In genomic region chr1:117008675-117009074, GRCh38 we compare ENCODE assay signal across 17 cellular contexts. TPM values are rescaled to one million over a fixed set of nuclear protein-coding genes. Genes with fewer than 3 reads are reported as not detected.
A peak's percentile ranks its signal among the peaks of the same experiment; 100 is the strongest.
DNase-seq lines count a peak whose midpoint lies in the region; ATAC-seq and TF ChIP-seq lines count a peak whose summit lies in the region.
"Had no signal": no experiment of that assay in that cellular context is flagged by ENCODE, and none has a peak within 500 bp of the region (broad histone marks: within the 10 kb centered on the region; RNA-seq: fewer than 3 reads in every experiment).

No MANE protein-coding gene starts in this region.

- H3K27ac ChIP-seq in brain microvascular endothelial cell: no peak overlapping the region
- H3K27ac ChIP-seq: ovary had no signal

- H3K9me3 Mint-ChIP-seq in stimulated activated naive CD8-positive, alpha-beta T cell treated with anti-CD3 and anti-CD28 coated beads, Interleukin-15, Interleukin-2, amounts not matched to agents 100 ng/mL and 50 ng/mL, for 24 hours: no peaks in the 10 kb centered on the region
- no peaks in the 10 kb centered on the region for H3K9me3 Mint-ChIP-seq in chondrocyte (ENCODE audit: low read depth)

- no peaks in the 10 kb centered on the region for H3K27me3 ChIP-seq in brain microvascular endothelial cell (replicated peaks)
- H3K27me3 ChIP-seq: MG63, ovary had no signal

- H3K36me3 Mint-ChIP-seq in stimulated activated naive CD8-positive, alpha-beta T cell treated with anti-CD3 and anti-CD28 coated beads, Interleukin-15, Interleukin-2, amounts not matched to agents 100 ng/mL and 50 ng/mL, for 24 hours (ENCODE audit: low read depth): no peaks in the 10 kb centered on the region
- H3K36me3 Mint-ChIP-seq in chondrocyte (ENCODE audit: low read depth): no peaks in the 10 kb centered on the region

- H3K4me3 ChIP-seq in brain microvascular endothelial cell (ENCODE audit: low read depth, low read length): no peak overlapping the region
- H3K4me3 ChIP-seq: MG63, ovary had no signal

- no peak for DNase-seq in stimulated activated naive CD8-positive, alpha-beta T cell treated with anti-CD3 and anti-CD28 coated beads, Interleukin-15, Interleukin-2, amounts not matched to agents 100 U/mL and 50 U/mL, for 24 hours
- DNase-seq in OCI-M1 (lab: John Stamatoyannopoulos, UW): peak; percentile 35
- DNase-seq in brain microvascular endothelial cell: no peak
- DNase-seq in 8988T: no peak
- no peak for DNase-seq in superior temporal gyrus (ENCODE audit: extremely low spot score)
- no peak for DNase-seq in chondrocyte (ENCODE audit: low spot score)
- DNase-seq: foreskin melanocyte; left colon; NCI-H2107; NCI-H526 treated with DMSO at 0.1 percent for 48 hours; ovary; PC-3; stimulated activated CD4-positive, alpha-beta T cell treated with anti-CD3 and anti-CD28 coated beads, Interleukin-4, amount 100 ng/mL, for 24 hours; stimulated activated CD8-positive, alpha-beta memory T cell treated with anti-CD3 and anti-CD28 coated beads, Interleukin-4, amount 100 ng/mL, for 48 hours had no signal

- no peak for ATAC-seq in stimulated activated naive CD8-positive, alpha-beta T cell treated with anti-CD3 and anti-CD28 coated beads, Interleukin-15, Interleukin-2, amounts not matched to agents 100 U/mL and 50 U/mL, for 24 hours
- ATAC-seq: left colon, PC-3 had no signal

- in situ Hi-C loops in brain microvascular endothelial cell (cut with HindIII; ENCODE audit: low pct_ligation_motif_present, low sequenced_read_pairs): no loop called here

- H3K27me3 Mint-ChIP-seq in stimulated activated naive CD8-positive, alpha-beta T cell treated with anti-CD3 and anti-CD28 coated beads, Interleukin-15, Interleukin-2, amounts not matched to agents 100 ng/mL and 50 ng/mL, for 24 hours: no peaks in the 10 kb centered on the region
- H3K27me3 Mint-ChIP-seq in chondrocyte (ENCODE audit: low read depth): no peaks in the 10 kb centered on the region
- H3K27me3 Mint-ChIP-seq: B cell had no signal

- no peaks in the 10 kb centered on the region for H3K36me3 ChIP-seq in brain microvascular endothelial cell (replicated peaks)
- H3K36me3 ChIP-seq: MG63, ovary had no signal

- peak; percentile 26 for TF ChIP-seq CTCF in brain microvascular endothelial cell (IDR thresholded peaks at IDR 0.05; ENCODE audit: low read depth, low read length, missing control alignments)
- TF ChIP-seq CTCF in chondrocyte (IDR thresholded peaks at IDR 0.05): no peak

- peak overlapping the region; percentile 61 for H3K4me3 Mint-ChIP-seq in stimulated activated naive CD8-positive, alpha-beta T cell treated with anti-CD3 and anti-CD28 coated beads, Interleukin-15, Interleukin-2, amounts not matched to agents 100 ng/mL and 50 ng/mL, for 24 hours
- no peak overlapping the region for H3K4me3 Mint-ChIP-seq in chondrocyte (ENCODE audit: unreplicated experiment)
- H3K4me3 Mint-ChIP-seq: B cell had no signal

- peak overlapping the region; percentile 86 for H3K27ac Mint-ChIP-seq in stimulated activated naive CD8-positive, alpha-beta T cell treated with anti-CD3 and anti-CD28 coated beads, Interleukin-15, Interleukin-2, amounts not matched to agents 100 ng/mL and 50 ng/mL, for 24 hours
- no peak overlapping the region for H3K27ac Mint-ChIP-seq in chondrocyte (ENCODE audit: unreplicated experiment)
- H3K27ac Mint-ChIP-seq: B cell had no signal

- H3K4me1 Mint-ChIP-seq in stimulated activated naive CD8-positive, alpha-beta T cell treated with anti-CD3 and anti-CD28 coated beads, Interleukin-15, Interleukin-2, amounts not matched to agents 100 ng/mL and 50 ng/mL, for 24 hours (ENCODE audit: low read depth): peaks cover 62% of the 10 kb centered on the region
- H3K4me1 Mint-ChIP-seq in chondrocyte (ENCODE audit: low read depth): peaks cover 9% of the 10 kb centered on the region

RNA-seq across cellular contexts. Expression of gene CD101, which starts 7.1 kb away (rescaled TPM):
- 0.79 to 1.4 TPM (median 1.0 TPM) in 3 replicates for total RNA-seq in chondrocyte
- total RNA-seq: B cell had no signal

RNA-seq across cellular contexts. Expression of gene TTF2, which starts 51.5 kb away (rescaled TPM):
- 16.3 to 21.4 TPM (median 16.4 TPM) in 3 replicates for total RNA-seq in chondrocyte
